1 cellular context compared by ENCODE assay signal in the genomic region with DNA sequence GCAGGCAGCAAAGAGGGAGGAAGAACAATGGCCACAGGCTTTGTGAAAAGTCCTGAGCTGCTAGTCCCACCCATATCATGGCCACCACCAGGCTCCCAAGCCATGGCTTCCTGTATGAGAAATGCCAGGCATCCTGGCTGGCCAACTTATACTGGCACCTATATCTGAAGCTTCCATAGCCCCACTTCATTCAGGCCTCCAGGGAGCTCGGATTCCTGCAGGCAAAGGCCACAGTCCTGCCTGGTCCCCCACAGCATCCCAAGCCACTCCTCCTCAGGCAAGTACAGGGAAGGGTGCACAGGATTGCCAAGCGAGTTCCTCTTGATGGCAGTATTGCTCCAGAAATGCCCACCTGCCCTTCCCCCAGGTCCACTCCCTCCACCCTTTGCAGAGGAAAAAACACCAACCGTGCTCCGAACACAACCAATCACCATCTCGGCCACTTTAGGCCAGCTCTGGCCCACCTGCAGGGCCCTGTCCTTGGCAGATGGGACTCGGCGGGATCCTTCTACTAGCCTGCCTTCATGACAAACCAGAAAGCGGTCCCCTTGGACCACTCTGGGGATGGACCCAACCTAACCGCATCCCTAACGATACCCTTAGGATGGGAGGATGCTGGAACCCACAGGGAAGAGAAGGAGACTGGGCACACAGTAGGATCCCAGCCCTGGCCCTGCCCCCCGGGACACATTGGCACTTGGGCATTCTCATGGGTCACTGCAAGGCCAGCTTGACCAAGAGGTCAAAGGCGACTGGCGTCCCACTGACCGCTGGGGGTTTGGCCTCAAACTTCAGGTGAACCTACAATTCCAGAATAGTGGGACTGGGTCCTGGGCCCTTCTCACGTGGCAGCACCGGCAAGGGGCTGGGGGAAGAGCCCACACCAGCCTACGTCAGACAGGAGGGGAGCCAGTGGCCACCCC.
TF ChIP-seq lines count a peak whose summit lies in the region.

No MANE protein-coding gene starts in this region.

TF ChIP-seq in WTC11, 78 proteins besides CTCF, POLR2A, EP300 and RAD21 (continued from another document):
- TF ChIP-seq, protein P1, sequence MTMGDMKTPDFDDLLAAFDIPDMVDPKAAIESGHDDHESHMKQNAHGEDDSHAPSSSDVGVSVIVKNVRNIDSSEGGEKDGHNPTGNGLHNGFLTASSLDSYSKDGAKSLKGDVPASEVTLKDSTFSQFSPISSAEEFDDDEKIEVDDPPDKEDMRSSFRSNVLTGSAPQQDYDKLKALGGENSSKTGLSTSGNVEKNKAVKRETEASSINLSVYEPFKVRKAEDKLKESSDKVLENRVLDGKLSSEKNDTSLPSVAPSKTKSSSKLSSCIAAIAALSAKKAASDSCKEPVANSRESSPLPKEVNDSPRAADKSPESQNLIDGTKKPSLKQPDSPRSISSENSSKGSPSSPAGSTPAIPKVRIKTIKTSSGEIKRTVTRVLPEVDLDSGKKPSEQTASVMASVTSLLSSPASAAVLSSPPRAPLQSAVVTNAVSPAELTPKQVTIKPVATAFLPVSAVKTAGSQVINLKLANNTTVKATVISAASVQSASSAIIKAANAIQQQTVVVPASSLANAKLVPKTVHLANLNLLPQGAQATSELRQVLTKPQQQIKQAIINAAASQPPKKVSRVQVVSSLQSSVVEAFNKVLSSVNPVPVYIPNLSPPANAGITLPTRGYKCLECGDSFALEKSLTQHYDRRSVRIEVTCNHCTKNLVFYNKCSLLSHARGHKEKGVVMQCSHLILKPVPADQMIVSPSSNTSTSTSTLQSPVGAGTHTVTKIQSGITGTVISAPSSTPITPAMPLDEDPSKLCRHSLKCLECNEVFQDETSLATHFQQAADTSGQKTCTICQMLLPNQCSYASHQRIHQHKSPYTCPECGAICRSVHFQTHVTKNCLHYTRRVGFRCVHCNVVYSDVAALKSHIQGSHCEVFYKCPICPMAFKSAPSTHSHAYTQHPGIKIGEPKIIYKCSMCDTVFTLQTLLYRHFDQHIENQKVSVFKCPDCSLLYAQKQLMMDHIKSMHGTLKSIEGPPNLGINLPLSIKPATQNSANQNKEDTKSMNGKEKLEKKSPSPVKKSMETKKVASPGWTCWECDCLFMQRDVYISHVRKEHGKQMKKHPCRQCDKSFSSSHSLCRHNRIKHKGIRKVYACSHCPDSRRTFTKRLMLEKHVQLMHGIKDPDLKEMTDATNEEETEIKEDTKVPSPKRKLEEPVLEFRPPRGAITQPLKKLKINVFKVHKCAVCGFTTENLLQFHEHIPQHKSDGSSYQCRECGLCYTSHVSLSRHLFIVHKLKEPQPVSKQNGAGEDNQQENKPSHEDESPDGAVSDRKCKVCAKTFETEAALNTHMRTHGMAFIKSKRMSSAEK (CRISPR knock-in tag; IDR thresholded peaks at IDR 0.05; ENCODE audit: borderline replicate concordance), result no peak
- TF ChIP-seq ZNF416 (CRISPR knock-in tag; IDR thresholded peaks at IDR 0.05) (no peak), NFATC4 (CRISPR knock-in tag; IDR thresholded peaks at IDR 0.05) (no peak)
- TF ChIP-seq, protein P2, sequence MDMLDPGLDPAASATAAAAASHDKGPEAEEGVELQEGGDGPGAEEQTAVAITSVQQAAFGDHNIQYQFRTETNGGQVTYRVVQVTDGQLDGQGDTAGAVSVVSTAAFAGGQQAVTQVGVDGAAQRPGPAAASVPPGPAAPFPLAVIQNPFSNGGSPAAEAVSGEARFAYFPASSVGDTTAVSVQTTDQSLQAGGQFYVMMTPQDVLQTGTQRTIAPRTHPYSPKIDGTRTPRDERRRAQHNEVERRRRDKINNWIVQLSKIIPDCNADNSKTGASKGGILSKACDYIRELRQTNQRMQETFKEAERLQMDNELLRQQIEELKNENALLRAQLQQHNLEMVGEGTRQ (CRISPR knock-in tag; IDR thresholded peaks at IDR 0.05), result no peak
TF ChIP-seq in WTC11: peak in this region for 0.
